ENCODE assay signal across 8 cellular contexts in genomic region chrX:54495814-54496516, GRCh38. TPM values are rescaled to one million over a fixed set of nuclear protein-coding genes. Genes with fewer than 3 reads are reported as not detected.
A peak's percentile ranks its signal among the peaks of the same experiment; 100 is the strongest.
DNase-seq lines count a peak whose midpoint lies in the region; ATAC-seq and TF ChIP-seq lines count a peak whose summit lies in the region.

Gene FGD1, minus strand, starts transcription at chrX:54496234. Its CDS starts 802 bp downstream, at chrX:54495432.

- H3K4me1 Mint-ChIP-seq in HFFc6 (ENCODE audit: low read depth): peaks cover 61% of the 10 kb centered on the region
- peaks cover 3% of the 10 kb centered on the region for H3K4me1 Mint-ChIP-seq in activated naive CD8-positive, alpha-beta T cell treated with anti-CD3 and anti-CD28 coated beads, Interleukin-2, amount 10 ng/mL, durations not matched to agents 7 days and 5 days
- H3K4me1 Mint-ChIP-seq in osteocyte (ENCODE audit: unreplicated experiment): peaks cover 38% of the 10 kb centered on the region

- H3K27ac ChIP-seq in Panc1 (ENCODE audit: low read length): peak within 1 kb of the TSS; percentile 77
- H3K27ac ChIP-seq in urinary bladder (ENCODE audit: low read depth): peak within 1 kb of the TSS; percentile 50

- no TSS peak for BruUV-seq in Panc1 (replicated peaks; lab: Mats Ljungman, UMichigan)

- DNase-seq in AG20443 (ENCODE audit: low spot score) (peak; percentile 91), HFFc6 (peak; percentile 10), Panc1 (ENCODE audit: low read depth, low spot score) (no peak), Right ventricle myocardium inferior (ENCODE audit: missing footprints) (peak; percentile 86), osteocyte (ENCODE audit: extremely low spot score, unreplicated experiment) (peak; percentile 90), OCI-M2 (lab: John Stamatoyannopoulos, UW; ENCODE audit: unreplicated experiment) (no peak)
- peak; percentile 40 for DNase-seq in activated naive CD8-positive, alpha-beta T cell treated with anti-CD3 and anti-CD28 coated beads, Interleukin-2, amount 10 ng/mL, durations not matched to agents 7 days and 5 days

- intact Hi-C loops in Panc1 (cut with micrococcal nuclease; ENCODE audit: unreplicated experiment): no loop called here
- intact Hi-C loops in Right ventricle myocardium inferior (cut with DNase I): no loop called here

- H3K27me3 ChIP-seq in Panc1 (ENCODE audit: control insufficient read depth, insufficient read depth, low read length): no peaks in the 10 kb centered on the region

- no peaks in the 10 kb centered on the region for H3K36me3 ChIP-seq in Panc1 (ENCODE audit: control insufficient read depth, insufficient read depth, low read length)
- H3K36me3 ChIP-seq in urinary bladder (ENCODE audit: insufficient read depth): no peaks in the 10 kb centered on the region

- peaks cover under 1% of the 10 kb centered on the region; the same call in 1 of the 2 replicates for H3K36me3 Mint-ChIP-seq in HFFc6 (ENCODE audit: low read depth)
- no peaks in the 10 kb centered on the region for H3K36me3 Mint-ChIP-seq in activated naive CD8-positive, alpha-beta T cell treated with anti-CD3 and anti-CD28 coated beads, Interleukin-2, amount 10 ng/mL, durations not matched to agents 7 days and 5 days
- no peaks in the 10 kb centered on the region for H3K36me3 Mint-ChIP-seq in osteocyte (ENCODE audit: unreplicated experiment)

- CTCF ChIA-PET in Panc1 (lab: Charles Lee): no interaction called here

- in situ Hi-C loops in Panc1 (cut with HindIII; ENCODE audit: low pct_unique_long_range_greater_than_20kb, low sequenced_read_pairs): no loop called here

- peak within 1 kb of the TSS; percentile 74 for H3K27ac Mint-ChIP-seq in HFFc6
- H3K27ac Mint-ChIP-seq in activated naive CD8-positive, alpha-beta T cell treated with anti-CD3 and anti-CD28 coated beads, Interleukin-2, amount 10 ng/mL, durations not matched to agents 7 days and 5 days: peak within 1 kb of the TSS; percentile 35
- peak within 1 kb of the TSS; percentile 78 for H3K27ac Mint-ChIP-seq in osteocyte (ENCODE audit: unreplicated experiment)

- POLR2A ChIA-PET in Panc1 (lab: Charles Lee): no interaction called here
- POLR2A ChIA-PET in activated naive CD8-positive, alpha-beta T cell treated with anti-CD3 and anti-CD28 coated beads, Interleukin-2, amount 10 ng/mL, durations not matched to agents 7 days and 5 days (lab: Charles Lee): no interaction called here

- ATAC-seq in Panc1 (peak; percentile 87), Right ventricle myocardium inferior (peak; percentile 92)
- no peak for ATAC-seq in activated naive CD8-positive, alpha-beta T cell treated with anti-CD3 and anti-CD28 coated beads, Interleukin-2, amount 10 ng/mL, durations not matched to agents 7 days and 5 days (ENCODE audit: low read depth)

- peaks cover 11% of the 10 kb centered on the region for H3K4me1 ChIP-seq in Panc1 (ENCODE audit: control insufficient read depth, insufficient read depth, low read length)
- H3K4me1 ChIP-seq in urinary bladder (ENCODE audit: insufficient read depth): no peaks in the 10 kb centered on the region

- H3K9me3 Mint-ChIP-seq in HFFc6 (no peaks in the 10 kb centered on the region), osteocyte (ENCODE audit: unreplicated experiment) (peaks cover 6% of the 10 kb centered on the region)
- H3K9me3 Mint-ChIP-seq in activated naive CD8-positive, alpha-beta T cell treated with anti-CD3 and anti-CD28 coated beads, Interleukin-2, amount 10 ng/mL, durations not matched to agents 7 days and 5 days: no peaks in the 10 kb centered on the region

- H3K4me3 Mint-ChIP-seq in HFFc6 (peak within 1 kb of the TSS; percentile 92), osteocyte (ENCODE audit: unreplicated experiment) (peak within 1 kb of the TSS; percentile 84)
- H3K4me3 Mint-ChIP-seq in activated naive CD8-positive, alpha-beta T cell treated with anti-CD3 and anti-CD28 coated beads, Interleukin-2, amount 10 ng/mL, durations not matched to agents 7 days and 5 days: peak within 1 kb of the TSS; percentile 77

- H3K27me3 Mint-ChIP-seq in HFFc6 (ENCODE audit: insufficient read depth) (no peaks in the 10 kb centered on the region), osteocyte (ENCODE audit: unreplicated experiment) (no peaks in the 10 kb centered on the region)
- H3K27me3 Mint-ChIP-seq in activated naive CD8-positive, alpha-beta T cell treated with anti-CD3 and anti-CD28 coated beads, Interleukin-2, amount 10 ng/mL, durations not matched to agents 7 days and 5 days: peaks cover 32% of the 10 kb centered on the region

- WGBS in urinary bladder: 2% methylated on average over 42 of the region's 51 CpGs

- H3K9me3 ChIP-seq in Panc1 (ENCODE audit: control insufficient read depth, insufficient read depth, low read depth, low read length): no peaks in the 10 kb centered on the region

- peak within 1 kb of the TSS; percentile 54 to 63 for H3K4me3 ChIP-seq in Panc1 (ENCODE audit: low read depth in 2 of 2, low read length in 2 of 2)
- peak within 1 kb of the TSS; percentile 80 for H3K4me3 ChIP-seq in urinary bladder (ENCODE audit: low read depth, low read length)

- TF ChIP-seq CTCF in HFFc6 (IDR thresholded peaks at IDR 0.05) (no peak), Panc1 (IDR thresholded peaks at IDR 0.05) (no peak), osteocyte (IDR thresholded peaks at IDR 0.05) (no peak)

RNA-seq across cellular contexts. Expression of gene FGD1, which starts in this region (rescaled TPM):
- 10 to 100 TPM; 16.2 to 19.8 (median 17.9) TPM for total RNA-seq in HFFc6 (2021; fragmentation: NEBNext Ultra II Directional; extraction: Animal tissue kit (Norgen Biotek cat#: 25700))
- 14.1 TPM for total RNA-seq in Panc1 (2021; ENCODE audit: unreplicated experiment)
- polyA plus RNA-seq in Panc1 (2012; ENCODE audit: insufficient read length): 15.4 TPM
- under 1 TPM; 0.06 TPM for total RNA-seq in activated naive CD8-positive, alpha-beta T cell treated with anti-CD3 and anti-CD28 coated beads, Interleukin-2, amount 10 ng/mL, durations not matched to agents 7 days and 5 days
- 6.4 TPM for total RNA-seq in Right ventricle myocardium inferior
- total RNA-seq in osteocyte: 29.0 and 29.5 TPM in 2 replicates
- total RNA-seq in urinary bladder: 5.7 TPM
- 6.4 TPM for polyA plus RNA-seq in urinary bladder

Comparison
In these comparisons a context has a peak if more than half of its experiments do, and no peak if none do; other contexts are left out.
1. Peak in DNase-seq in activated naive CD8-positive, alpha-beta T cell treated with anti-CD3 and anti-CD28 coated beads, Interleukin-2, amount 10 ng/mL, durations not matched to agents 7 days and 5 days; RNA of the gene not detected or under 1 TPM.
2. DNase-seq: peak in AG20443 (single experiment), HFFc6 (single experiment), Right ventricle myocardium inferior (single experiment) and osteocyte (single experiment); none in Panc1 (single experiment) and OCI-M2 (single experiment).
3. Peak in every context shown above with its lines, with median percentiles within 50 percentile points of each other: H3K27ac Mint-ChIP-seq and H3K4me3 Mint-ChIP-seq.